Comparison of ENCODE assay signal across 21 cellular contexts in the genomic region with DNA sequence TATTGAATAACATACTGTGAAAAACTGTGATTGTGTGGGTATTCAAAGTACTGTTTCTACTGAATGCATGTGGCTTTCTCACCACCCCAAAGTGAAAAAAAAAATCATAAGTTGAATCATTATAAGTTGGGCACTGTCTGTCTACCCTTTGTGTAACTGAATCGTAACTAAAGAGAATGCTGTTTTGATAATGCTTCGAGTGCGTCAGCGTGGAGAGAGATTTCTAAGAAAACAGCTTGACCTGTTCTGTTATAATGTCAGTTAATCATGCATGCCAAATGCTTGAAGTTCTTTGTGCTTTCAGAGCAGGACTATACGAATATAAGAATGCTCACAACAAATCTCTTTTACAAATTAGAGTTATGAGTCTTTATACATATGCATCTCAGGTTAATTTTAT.
"Had no signal": no experiment of that assay in that cellular context is flagged by ENCODE, and none has a peak within 500 bp of the region (broad histone marks: within the 10 kb centered on the region; RNA-seq: fewer than 3 reads in every experiment).

No MANE protein-coding gene starts in this region.

- H3K36me3 Mint-ChIP-seq: activated naive CD4-positive, alpha-beta T cell treated with anti-CD3 and anti-CD28 coated beads, Interleukin-2, amount 50 U/mL, for 72 hours; immature natural killer cell; naive thymus-derived CD4-positive, alpha-beta T cell; neural progenitor cell; WTC11 had no signal

- H3K4me3 ChIP-seq: breast epithelium, colonic mucosa, esophagus muscularis mucosa, hepatocyte, lower lobe of right lung, neural progenitor cell, spleen, thoracic aorta, upper lobe of right lung had no signal

- H3K9me3 Mint-ChIP-seq: activated naive CD4-positive, alpha-beta T cell treated with anti-CD3 and anti-CD28 coated beads, Interleukin-2, amount 50 U/mL, for 72 hours; activated T-cell treated with anti-CD3 and anti-CD28 coated beads, Interleukin-2, amount 50 U/mL, for 24 hours; activated T-helper 17 cell treated with anti-CD3 and anti-CD28 coated beads, Interleukin-2, amount 50 U/mL, for 72 hours; WTC11 had no signal

- H3K79me2 ChIP-seq: hepatocyte had no signal

- H3K36me3 ChIP-seq: breast epithelium, colonic mucosa, esophagus muscularis mucosa, lower lobe of right lung, neural progenitor cell, spleen, thoracic aorta, upper lobe of right lung had no signal

- H3K27me3 ChIP-seq: breast epithelium, colonic mucosa, esophagus muscularis mucosa, hepatocyte, neural progenitor cell, spleen, upper lobe of right lung had no signal

- H3K4me3 Mint-ChIP-seq: activated T-cell treated with anti-CD3 and anti-CD28 coated beads, Interleukin-2, amount 50 U/mL, for 24 hours; activated T-helper 17 cell treated with anti-CD3 and anti-CD28 coated beads, Interleukin-2, amount 50 U/mL, for 72 hours; immature natural killer cell; naive thymus-derived CD4-positive, alpha-beta T cell; neural progenitor cell; WTC11 had no signal

- H3K4me2 ChIP-seq: hepatocyte, neural progenitor cell had no signal

- DNase-seq: activated T-cell treated with anti-CD3 and anti-CD28 coated beads, Interleukin-2, amount 50 U/mL, for 24 hours; aorta; colonic mucosa; immature natural killer cell; lower lobe of right lung; naive thymus-derived CD4-positive, alpha-beta T cell; posterior cingulate gyrus; retina; spleen; stimulated activated CD4-positive, alpha-beta T cell treated with anti-CD3 and anti-CD28 coated beads, Interleukin-4, amount 100 ng/mL, for 1 hour; stimulated activated naive CD4-positive, alpha-beta T cell; T1000; upper lobe of right lung had no signal

- H3K9ac ChIP-seq: neural progenitor cell had no signal

- H3K4me1 Mint-ChIP-seq: activated T-helper 17 cell treated with anti-CD3 and anti-CD28 coated beads, Interleukin-2, amount 50 U/mL, for 72 hours; immature natural killer cell; naive thymus-derived CD4-positive, alpha-beta T cell had no signal

- H3K27ac Mint-ChIP-seq: activated naive CD4-positive, alpha-beta T cell treated with anti-CD3 and anti-CD28 coated beads, Interleukin-2, amount 50 U/mL, for 72 hours; activated T-cell treated with anti-CD3 and anti-CD28 coated beads, Interleukin-2, amount 50 U/mL, for 24 hours; activated T-helper 17 cell treated with anti-CD3 and anti-CD28 coated beads, Interleukin-2, amount 50 U/mL, for 72 hours; immature natural killer cell; naive thymus-derived CD4-positive, alpha-beta T cell; neural progenitor cell; WTC11 had no signal

- H3K4me1 ChIP-seq: breast epithelium, colonic mucosa, esophagus muscularis mucosa, lower lobe of right lung, spleen, upper lobe of right lung had no signal

- H3K27ac ChIP-seq: breast epithelium, colonic mucosa, esophagus muscularis mucosa, hepatocyte, lower lobe of right lung, neural progenitor cell, spleen, thoracic aorta, upper lobe of right lung had no signal

- H3K27me3 Mint-ChIP-seq: activated T-cell treated with anti-CD3 and anti-CD28 coated beads, Interleukin-2, amount 50 U/mL, for 24 hours had no signal
